In genomic region chr22:46578824-46579561, GRCh38 we compare ENCODE assay signal across 8 cellular contexts. TPM values are rescaled to one million over a fixed set of nuclear protein-coding genes. Genes with fewer than 3 reads are reported as not detected.
DNase-seq lines count a peak whose midpoint lies in the region; ATAC-seq and TF ChIP-seq lines count a peak whose summit lies in the region.

No MANE protein-coding gene starts in this region.

- POLR2A ChIA-PET in A673 (lab: Charles Lee; ENCODE audit: low non-redundant PET) = no interaction called here

- H3K4me1 ChIP-seq in A673 (ENCODE audit: insufficient read depth, low read length, poor library complexity, severe bottlenecking) (peaks cover 52% of the 10 kb centered on the region), duodenal mucosa (ENCODE audit: control insufficient read depth in 1 of 2, insufficient read depth in 2 of 2, low read length in 2 of 2) (peaks cover 77 to 82% of the 10 kb centered on the region in 2 donors), muscle layer of duodenum (ENCODE audit: control insufficient read depth in 1 of 2, insufficient read depth in 2 of 2, low read length in 2 of 2) (peaks cover 34 to 35% of the 10 kb centered on the region in 2 donors)

- H3K27ac ChIP-seq in A673 (ENCODE audit: low read depth, low read length, poor library complexity, severe bottlenecking) (no peak overlapping the region), duodenal mucosa (ENCODE audit: low read depth, low read length) (peak overlapping the region; percentile 86), muscle layer of duodenum (ENCODE audit: low read length) (peak overlapping the region; percentile 31)

- H3K36me3 Mint-ChIP-seq in IgD-negative memory B cell = no peaks in the 10 kb centered on the region

- H3K27ac Mint-ChIP-seq in IgD-negative memory B cell = peak overlapping the region in 1 of 3 donors; percentile 94

- peak overlapping the region; percentile 87 to 92 for H3K9ac ChIP-seq in duodenal mucosa (ENCODE audit: low read depth in 1 of 2, low read length in 2 of 2)

- TF ChIP-seq CTCF in A673 (conservative IDR thresholded peaks at IDR 0.05; ENCODE audit: low read depth, low read length) = no peak

- H3K4me3 ChIP-seq in A673 (ENCODE audit: low read depth, low read length, poor library complexity, severe bottlenecking) (no peak overlapping the region), duodenal mucosa (ENCODE audit: low read depth in 1 of 2, low read length in 2 of 2) (peak overlapping the region; percentile 80 to 85), muscle layer of duodenum (ENCODE audit: low read depth in 1 of 2, low read length in 2 of 2) (peak overlapping the region in 1 of 2 donors; percentile 73)

- no peaks in the 10 kb centered on the region for H3K9me3 Mint-ChIP-seq in IgD-negative memory B cell

- ATAC-seq in HG02970 (IDR thresholded peaks at IDR 0.05; ENCODE audit: low FRiP score, unreplicated experiment) = no peak
- no peak for ATAC-seq in HG03159 (IDR thresholded peaks at IDR 0.05; ENCODE audit: unreplicated experiment)

- peak overlapping the region; percentile 88 to 97 (median 93) for H3K4me3 Mint-ChIP-seq in IgD-negative memory B cell

- TSS peak; percentile 25 for BruUV-seq in A673 (replicated peaks; lab: Mats Ljungman, UMichigan)

- peaks cover 36 to 61% (median 43%) of the 10 kb centered on the region in 3 donors for H3K4me1 Mint-ChIP-seq in IgD-negative memory B cell

- no peak for DNase-seq in A673 (ENCODE audit: low spot score)
- no peak for DNase-seq in activated gamma-delta T cell (lab: John Stamatoyannopoulos, UW)
- DNase-seq in T1000 (lab: John Stamatoyannopoulos, UW) = no peak

- H3K27me3 ChIP-seq in A673 (replicated peaks; ENCODE audit: insufficient read depth, low read depth, low read length, poor library complexity) (no peaks in the 10 kb centered on the region), duodenal mucosa (ENCODE audit: control insufficient read depth in 1 of 2, insufficient read depth in 2 of 2, low read length in 2 of 2) (no peaks in the 10 kb centered on the region), muscle layer of duodenum (ENCODE audit: low read depth, low read length) (no peaks in the 10 kb centered on the region)

- H3K36me3 ChIP-seq in A673 (ENCODE audit: insufficient read depth, low read length, poor library complexity, severe bottlenecking) (no peaks in the 10 kb centered on the region), duodenal mucosa (ENCODE audit: control insufficient read depth in 1 of 2, insufficient read depth in 2 of 2, low read length in 2 of 2) (no peaks in the 10 kb centered on the region), muscle layer of duodenum (ENCODE audit: control insufficient read depth in 1 of 2, insufficient read depth in 2 of 2, low read length in 2 of 2) (no peaks in the 10 kb centered on the region)

- no peaks in the 10 kb centered on the region for H3K27me3 Mint-ChIP-seq in IgD-negative memory B cell

- intact Hi-C loops in A673 (cut with micrococcal nuclease; ENCODE audit: unreplicated experiment) = no loop called here

- CTCF ChIA-PET in A673 (lab: Charles Lee) = no interaction called here

- H3K9me3 ChIP-seq in A673 (ENCODE audit: low read depth, low read length, poor library complexity, severe bottlenecking) (no peaks in the 10 kb centered on the region), duodenal mucosa (ENCODE audit: control insufficient read depth in 1 of 2, low read length in 2 of 2) (no peaks in the 10 kb centered on the region), muscle layer of duodenum (ENCODE audit: control insufficient read depth in 1 of 2, low read length in 2 of 2) (no peaks in the 10 kb centered on the region)

RNA-seq across cellular contexts. Expression of gene GRAMD4, which starts 41.2 kb away (rescaled TPM):
- total RNA-seq in A673 (2021) = 18.4 and 21.3 TPM in 2 replicates
- polyA plus RNA-seq in IgD-negative memory B cell = 18.4 TPM

RNA-seq across cellular contexts. Expression of gene CELSR1, which starts 41.6 kb away (rescaled TPM):
- total RNA-seq in A673 (2021) = 2.3 and 3.5 TPM in 2 replicates
- polyA plus RNA-seq in IgD-negative memory B cell = 5.2 TPM
